7 cellular contexts compared by ENCODE assay signal in the genomic region with DNA sequence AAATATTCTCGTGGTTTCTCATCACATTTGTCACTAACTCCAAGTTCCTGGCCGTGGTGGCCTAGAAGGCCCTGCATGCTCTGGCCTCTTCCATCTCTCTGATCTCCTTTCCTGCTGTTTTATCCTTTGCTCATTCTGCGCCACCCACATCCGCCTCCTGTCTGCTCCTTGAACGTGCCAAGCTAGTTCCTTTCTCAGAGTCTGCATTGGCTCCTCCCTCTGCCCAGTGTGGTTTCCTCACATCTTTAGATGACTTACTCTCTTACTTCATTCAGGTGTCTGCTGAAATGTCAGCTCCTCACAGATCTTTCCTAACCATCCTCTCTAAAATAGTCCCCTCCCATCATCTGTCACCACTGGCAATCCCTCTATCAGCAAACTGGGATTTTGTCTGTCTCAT.
A peak's percentile ranks its signal among the peaks of the same experiment; 100 is the strongest.
DNase-seq lines count a peak whose midpoint lies in the region; ATAC-seq and TF ChIP-seq lines count a peak whose summit lies in the region.

No MANE protein-coding gene starts in this region.

- H3K36me3 Mint-ChIP-seq in activated CD4-positive, alpha-beta T cell treated with anti-CD3 and anti-CD28 coated beads, Interleukin-2, amount 10 ng/mL, durations not matched to agents 24 days and 14 days (ENCODE audit: low read depth): no peaks in the 10 kb centered on the region
- no peaks in the 10 kb centered on the region for H3K36me3 Mint-ChIP-seq in neural progenitor cell

- H3K27ac ChIP-seq in epithelial cell of prostate (peak overlapping the region; percentile 6), neural progenitor cell (no peak overlapping the region)

- ATAC-seq in HG03108 (IDR thresholded peaks at IDR 0.05; ENCODE audit: unreplicated experiment) (peak; percentile 53), HG03280 (IDR thresholded peaks at IDR 0.05; ENCODE audit: unreplicated experiment) (no peak)

- no peaks in the 10 kb centered on the region for H3K27me3 ChIP-seq in neural progenitor cell

- H3K36me3 ChIP-seq in neural progenitor cell: no peaks in the 10 kb centered on the region

- H3K79me2 ChIP-seq in neural progenitor cell (ENCODE audit: low read depth): no peaks in the 10 kb centered on the region

- intact Hi-C loops in activated CD4-positive, alpha-beta T cell treated with anti-CD3 and anti-CD28 coated beads, Interleukin-2, amount 10 ng/mL, durations not matched to agents 24 days and 14 days (cut with micrococcal nuclease): loop anchor here (1.0 to 5.0 kb wide), 6 partner anchors 14 to 330 kb away; a partner anchor contains a TSS

- H3F3A ChIP-seq in neural progenitor cell (ENCODE audit: low read depth): peaks cover 3% of the 10 kb centered on the region

- H2AFZ ChIP-seq in neural progenitor cell (replicated peaks): no peak overlapping the region

- peaks cover 31% of the 10 kb centered on the region for H3K4me1 ChIP-seq in neural progenitor cell

- peak overlapping the region; percentile 38 for H3K27ac Mint-ChIP-seq in activated CD4-positive, alpha-beta T cell treated with anti-CD3 and anti-CD28 coated beads, Interleukin-2, amount 10 ng/mL, durations not matched to agents 24 days and 14 days
- H3K27ac Mint-ChIP-seq in neural progenitor cell: no peak overlapping the region

- no peaks in the 10 kb centered on the region for H4K20me1 ChIP-seq in neural progenitor cell (ENCODE audit: low read depth)

- TF ChIP-seq CTCF in neural progenitor cell (IDR thresholded peaks at IDR 0.05): no peak

- H3K4me2 ChIP-seq in neural progenitor cell: no peak overlapping the region

- peaks cover 16% of the 10 kb centered on the region for H3K27me3 Mint-ChIP-seq in activated CD4-positive, alpha-beta T cell treated with anti-CD3 and anti-CD28 coated beads, Interleukin-2, amount 10 ng/mL, durations not matched to agents 24 days and 14 days
- H3K27me3 Mint-ChIP-seq in neural progenitor cell (ENCODE audit: insufficient read depth, low read depth): peaks cover 6% of the 10 kb centered on the region

- peak overlapping the region; percentile 17 for H3K4me3 Mint-ChIP-seq in activated CD4-positive, alpha-beta T cell treated with anti-CD3 and anti-CD28 coated beads, Interleukin-2, amount 10 ng/mL, durations not matched to agents 24 days and 14 days
- H3K4me3 Mint-ChIP-seq in neural progenitor cell: no peak overlapping the region

- no peak overlapping the region for H3K4me3 ChIP-seq in neural progenitor cell

- no peaks in the 10 kb centered on the region for H3K9me3 Mint-ChIP-seq in activated CD4-positive, alpha-beta T cell treated with anti-CD3 and anti-CD28 coated beads, Interleukin-2, amount 10 ng/mL, durations not matched to agents 24 days and 14 days
- H3K9me3 Mint-ChIP-seq in neural progenitor cell: no peaks in the 10 kb centered on the region

- no peak overlapping the region for H3K9ac ChIP-seq in neural progenitor cell

- no peaks in the 10 kb centered on the region for H3K9me3 ChIP-seq in neural progenitor cell (ENCODE audit: low read depth)

- peaks cover 22% of the 10 kb centered on the region for H3K4me1 Mint-ChIP-seq in activated CD4-positive, alpha-beta T cell treated with anti-CD3 and anti-CD28 coated beads, Interleukin-2, amount 10 ng/mL, durations not matched to agents 24 days and 14 days
- peaks cover 26% of the 10 kb centered on the region for H3K4me1 Mint-ChIP-seq in neural progenitor cell

- DNase-seq in activated CD4-positive, alpha-beta T cell treated with anti-CD3 and anti-CD28 coated beads, Interleukin-2, amount 10 ng/mL, durations not matched to agents 24 days and 14 days: peak; percentile 89
- DNase-seq in epithelial cell of prostate (ENCODE audit: low read depth, low spot score) (no peak), mesenteric fat pad (ENCODE audit: low spot score) (no peak), neural progenitor cell (ENCODE audit: low spot score) (no peak)
- DNase-seq in stimulated activated CD4-positive, alpha-beta T cell treated with anti-CD3 and anti-CD28 coated beads, TNF-alpha, amount 100 ng/mL, for 24 hours (ENCODE audit: low read depth in 3 of 3): peak; percentile 22 to 64 (median 35)

Comparison
In these comparisons a context has a peak if more than half of its experiments do, and no peak if none do; other contexts are left out.
1. DNase-seq: peak in activated CD4-positive, alpha-beta T cell treated with anti-CD3 and anti-CD28 coated beads, Interleukin-2, amount 10 ng/mL, durations not matched to agents 24 days and 14 days (single experiment) and stimulated activated CD4-positive, alpha-beta T cell treated with anti-CD3 and anti-CD28 coated beads, TNF-alpha, amount 100 ng/mL, for 24 hours (3 of 3); none in epithelial cell of prostate (single experiment), mesenteric fat pad (single experiment) and neural progenitor cell (single experiment).